In the genomic region with DNA sequence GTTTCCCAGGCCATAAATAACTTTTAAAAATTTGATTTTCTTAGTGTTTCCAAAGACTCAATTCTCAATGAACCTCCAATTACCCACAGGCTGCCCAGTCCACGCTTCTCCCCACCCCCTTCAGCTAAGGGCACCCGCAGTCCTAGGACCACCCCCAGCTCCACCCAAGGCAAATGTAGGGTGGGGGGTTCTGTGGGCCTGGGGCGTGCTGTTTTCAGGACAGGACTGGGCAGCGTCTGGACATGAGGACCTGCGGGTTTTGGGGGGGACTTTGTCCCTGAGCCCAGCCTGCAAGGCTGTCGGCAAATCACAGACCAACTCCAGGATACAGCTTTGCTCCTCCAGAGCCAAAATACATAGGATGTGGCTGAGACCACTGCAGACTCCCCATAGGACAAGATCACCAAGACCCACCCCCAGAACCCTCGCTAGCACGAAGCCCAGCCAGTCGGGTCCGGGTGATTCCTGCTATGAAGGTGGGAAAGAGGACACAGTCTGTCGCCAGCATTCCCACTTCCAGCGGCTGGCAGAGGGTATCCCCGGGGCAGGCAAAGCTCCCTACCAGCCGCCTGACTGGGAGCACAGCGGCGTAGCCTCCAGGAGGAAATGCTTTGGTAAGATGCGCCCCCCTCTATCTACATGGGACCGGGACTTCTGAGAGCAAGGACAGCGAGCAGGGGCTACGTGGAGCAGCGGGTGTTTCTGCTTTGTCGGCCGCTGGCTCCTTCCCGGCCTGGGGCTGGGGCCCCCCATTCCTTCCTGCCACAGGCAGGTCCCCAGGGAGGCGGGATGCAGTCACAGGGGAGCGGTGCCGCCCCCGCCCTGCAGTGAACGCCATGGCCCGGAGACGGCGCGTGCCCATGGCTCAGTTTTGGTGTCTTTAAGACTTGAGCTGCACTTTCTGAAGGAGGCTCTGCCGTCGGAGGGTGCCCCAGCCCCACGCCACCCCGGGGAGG, we compare ENCODE assay signal across 12 cellular contexts. TPM values are rescaled to one million over a fixed set of nuclear protein-coding genes. Genes with fewer than 3 reads are reported as not detected.
A peak's percentile ranks its signal among the peaks of the same experiment; 100 is the strongest.
DNase-seq lines count a peak whose midpoint lies in the region; ATAC-seq and TF ChIP-seq lines count a peak whose summit lies in the region.
"Had no signal": no experiment of that assay in that cellular context is flagged by ENCODE, and none has a peak within 500 bp of the region (broad histone marks: within the 10 kb centered on the region; RNA-seq: fewer than 3 reads in every experiment).

No MANE protein-coding gene starts in this region.

- no peak for TF ChIP-seq POLR2A in esophagus muscularis mucosa (IDR thresholded peaks at IDR 0.05; ENCODE audit: low read depth)

- peak overlapping the region in 1 of 7 donors; percentile 11 for H3K4me3 Mint-ChIP-seq in CD8-positive, alpha-beta memory T cell
- H3K4me3 Mint-ChIP-seq in immature natural killer cell: no peak overlapping the region

- TF ChIP-seq CTCF in esophagus muscularis mucosa (IDR thresholded peaks at IDR 0.05): no peak

- 78% methylated on average over 9 of the region's 37 CpGs for WGBS in esophagus muscularis mucosa

- ATAC-seq in GM21390 (IDR thresholded peaks at IDR 0.05; ENCODE audit: unreplicated experiment): no peak
- ATAC-seq: activated T-cell treated with anti-CD3 and anti-CD28 coated beads, Interleukin-2, amount 50 U/mL, for 72 hours had no signal

- no peak overlapping the region for H3K9ac ChIP-seq in HUES6 (ENCODE audit: low read length)
- no peak overlapping the region for H3K9ac ChIP-seq in rectal smooth muscle tissue (ENCODE audit: low read length)

- H3K36me3 ChIP-seq in CD8-positive, alpha-beta memory T cell (ENCODE audit: insufficient read depth, low read length): no peaks in the 10 kb centered on the region
- H3K36me3 ChIP-seq in HUES6 (ENCODE audit: control insufficient read depth, insufficient read depth, low read length) (peaks cover 46% of the 10 kb centered on the region), esophagus muscularis mucosa (peaks cover under 1 to 42% (median 35%) of the 10 kb centered on the region in 4 donors), rectal smooth muscle tissue (ENCODE audit: control insufficient read depth, insufficient read depth, low read length) (peaks cover 9% of the 10 kb centered on the region)
- H3K36me3 ChIP-seq: ovary had no signal

- CTCF ChIA-PET in CD8-positive, alpha-beta memory T cell (lab: Charles Lee): interaction anchor here (0.8 to 1.4 kb wide), 4 partner anchors 10 to 207 kb away, joined by 3 read pairs; partner anchors contain the start of gene LMNB2

- no peak for DNase-seq in CD8-positive, alpha-beta memory T cell
- DNase-seq in esophagus muscularis mucosa (ENCODE audit: extremely low spot score) (no peak), kidney tubule cell (ENCODE audit: low spot score) (no peak), immature natural killer cell (no peak)
- no peak for DNase-seq in central memory CD4-positive, alpha-beta T cell
- DNase-seq: activated T-cell treated with anti-CD3 and anti-CD28 coated beads, Interleukin-2, amount 50 U/mL, for 72 hours; T1000 had no signal

- no peaks in the 10 kb centered on the region for H3K27me3 ChIP-seq in CD8-positive, alpha-beta memory T cell (ENCODE audit: insufficient read depth, low read length, poor library complexity, severe bottlenecking)
- H3K27me3 ChIP-seq in HUES6 (ENCODE audit: control insufficient read depth, insufficient read depth, low read length): no peaks in the 10 kb centered on the region
- no peaks in the 10 kb centered on the region for H3K27me3 ChIP-seq in esophagus muscularis mucosa
- no peaks in the 10 kb centered on the region for H3K27me3 ChIP-seq in rectal smooth muscle tissue (ENCODE audit: control insufficient read depth, insufficient read depth, low read length)
- H3K27me3 ChIP-seq: ovary had no signal

- H3K27me3 Mint-ChIP-seq in CD8-positive, alpha-beta memory T cell: peaks cover 0 to 2% of the 10 kb centered on the region in 2 donors
- peaks cover 3 to 8% (median 6%) of the 10 kb centered on the region in 3 donors for H3K27me3 Mint-ChIP-seq in immature natural killer cell (ENCODE audit: low read depth in 3 of 3)

- peaks cover 0 to 2% (median 0%) of the 10 kb centered on the region in 5 donors for H3K9me3 Mint-ChIP-seq in CD8-positive, alpha-beta memory T cell
- H3K9me3 Mint-ChIP-seq in immature natural killer cell: no peaks in the 10 kb centered on the region
- H3K9me3 Mint-ChIP-seq: activated T-cell treated with anti-CD3 and anti-CD28 coated beads, Interleukin-2, amount 50 U/mL, for 72 hours had no signal

- peaks cover 0 to 29% (median 2%) of the 10 kb centered on the region in 3 donors for H3K36me3 Mint-ChIP-seq in CD8-positive, alpha-beta memory T cell
- H3K36me3 Mint-ChIP-seq in immature natural killer cell: no peaks in the 10 kb centered on the region

- no peak for TF ChIP-seq EP300 in esophagus muscularis mucosa (IDR thresholded peaks at IDR 0.05)

- peaks cover 10 to 19% (median 13%) of the 10 kb centered on the region in 3 donors for H3K4me1 Mint-ChIP-seq in CD8-positive, alpha-beta memory T cell
- peaks cover 13 to 17% of the 10 kb centered on the region in 2 donors for H3K4me1 Mint-ChIP-seq in immature natural killer cell

- peak overlapping the region; percentile 91 for H3K27ac ChIP-seq in CD8-positive, alpha-beta memory T cell (ENCODE audit: low read depth, low read length)
- peak overlapping the region; percentile 100; the same call in 1 of the 2 replicates for H3K27ac ChIP-seq in HUES6 (ENCODE audit: low read depth, low read length)
- H3K27ac ChIP-seq in esophagus muscularis mucosa (replicated peaks in 1 of 4): peak overlapping the region; percentile 94 to 98 (median 98)
- H3K27ac ChIP-seq in rectal smooth muscle tissue (ENCODE audit: low read depth, low read length): peak overlapping the region; percentile 98

- no peaks in the 10 kb centered on the region for H3K9me3 ChIP-seq in CD8-positive, alpha-beta memory T cell (ENCODE audit: low read length)
- no peaks in the 10 kb centered on the region for H3K9me3 ChIP-seq in HUES6 (ENCODE audit: control insufficient read depth, insufficient read depth, low read depth, low read length)
- no peaks in the 10 kb centered on the region for H3K9me3 ChIP-seq in esophagus muscularis mucosa
- H3K9me3 ChIP-seq: HAP-1, ovary had no signal

- no peak overlapping the region for H3K4me3 ChIP-seq in CD8-positive, alpha-beta memory T cell (ENCODE audit: low read length)
- H3K4me3 ChIP-seq in HUES6 (ENCODE audit: low read depth, low read length) (no peak overlapping the region), esophagus muscularis mucosa (peak overlapping the region; percentile 89 to 91 (median 90)), rectal smooth muscle tissue (ENCODE audit: low read length) (peak overlapping the region; percentile 88)

- intact Hi-C loops in esophagus muscularis mucosa (cut with DNase I): no loop called here

- POLR2A ChIA-PET in CD8-positive, alpha-beta memory T cell (lab: Charles Lee): interaction anchor here (0.5 to 1.6 kb wide), 2 partner anchors 34 to 47 kb away, joined by 3 to 7 read pairs; partner anchors contain the start of gene GADD45B

- peak overlapping the region in 2 of 8 donors; percentile 3 to 68 for H3K27ac Mint-ChIP-seq in CD8-positive, alpha-beta memory T cell
- peak overlapping the region in 1 of 6 donors; percentile 56 for H3K27ac Mint-ChIP-seq in immature natural killer cell

- peaks cover 19% of the 10 kb centered on the region for H3K4me1 ChIP-seq in CD8-positive, alpha-beta memory T cell (ENCODE audit: insufficient read depth, low read length)
- H3K4me1 ChIP-seq in HUES6 (ENCODE audit: control insufficient read depth, insufficient read depth, low read length): peaks cover 26% of the 10 kb centered on the region
- peaks cover 28 to 43% (median 40%) of the 10 kb centered on the region in 4 donors for H3K4me1 ChIP-seq in esophagus muscularis mucosa
- H3K4me1 ChIP-seq in rectal smooth muscle tissue (ENCODE audit: control insufficient read depth, insufficient read depth, low read length): peaks cover 11% of the 10 kb centered on the region

RNA-seq across cellular contexts. Expression of gene TIMM13, which starts 1.6 kb away (rescaled TPM):
- 100 to 1,000 TPM; 154 to 169 TPM for total RNA-seq in CD8-positive, alpha-beta memory T cell
- 71.0 TPM for polyA plus RNA-seq in CD8-positive, alpha-beta memory T cell
- total RNA-seq in esophagus muscularis mucosa: 10 to 100 TPM; 16.2 to 37.7 (median 28.1) TPM
- polyA plus RNA-seq in immature natural killer cell: 10 to 100 TPM; 74.3 to 99.6 (median 84.9) TPM

RNA-seq across cellular contexts. Expression of gene LMNB2, which starts 27.7 kb away (rescaled TPM):
- 100 to 1,000 TPM; 110 to 116 TPM for total RNA-seq in CD8-positive, alpha-beta memory T cell
- 13.1 TPM for polyA plus RNA-seq in CD8-positive, alpha-beta memory T cell
- 10 to 100 TPM; 13.3 to 30.8 (median 19.3) TPM for total RNA-seq in esophagus muscularis mucosa
- 1 to 10 TPM; 4.6 to 8.4 (median 5.0) TPM for polyA plus RNA-seq in immature natural killer cell

RNA-seq across cellular contexts. Expression of gene GADD45B, which starts 46.9 kb away (rescaled TPM):
- total RNA-seq in CD8-positive, alpha-beta memory T cell: 10 to 100 TPM; 51.1 to 53.7 TPM
- 90.7 TPM for polyA plus RNA-seq in CD8-positive, alpha-beta memory T cell
- 100 to 1,000 TPM in 1 of 4 donors, 10 to 100 TPM in 3; 56.5 to 793 (median 90.5) TPM for total RNA-seq in esophagus muscularis mucosa
- 100 to 1,000 TPM in 1 of 3 donors, 10 to 100 TPM in 2; 68.0 to 105 (median 72.9) TPM for polyA plus RNA-seq in immature natural killer cell

Comparison
In these comparisons a context has a peak if more than half of its experiments do, and no peak if none do; other contexts are left out.
1. H3K4me3 ChIP-seq: peak in esophagus muscularis mucosa (4 of 4) and rectal smooth muscle tissue (single experiment); none in CD8-positive, alpha-beta memory T cell (single experiment) and HUES6 (single experiment).
2. Peak in every context shown above with its lines, with median percentiles within 50 percentile points of each other: H3K27ac ChIP-seq.